In the genomic region with DNA sequence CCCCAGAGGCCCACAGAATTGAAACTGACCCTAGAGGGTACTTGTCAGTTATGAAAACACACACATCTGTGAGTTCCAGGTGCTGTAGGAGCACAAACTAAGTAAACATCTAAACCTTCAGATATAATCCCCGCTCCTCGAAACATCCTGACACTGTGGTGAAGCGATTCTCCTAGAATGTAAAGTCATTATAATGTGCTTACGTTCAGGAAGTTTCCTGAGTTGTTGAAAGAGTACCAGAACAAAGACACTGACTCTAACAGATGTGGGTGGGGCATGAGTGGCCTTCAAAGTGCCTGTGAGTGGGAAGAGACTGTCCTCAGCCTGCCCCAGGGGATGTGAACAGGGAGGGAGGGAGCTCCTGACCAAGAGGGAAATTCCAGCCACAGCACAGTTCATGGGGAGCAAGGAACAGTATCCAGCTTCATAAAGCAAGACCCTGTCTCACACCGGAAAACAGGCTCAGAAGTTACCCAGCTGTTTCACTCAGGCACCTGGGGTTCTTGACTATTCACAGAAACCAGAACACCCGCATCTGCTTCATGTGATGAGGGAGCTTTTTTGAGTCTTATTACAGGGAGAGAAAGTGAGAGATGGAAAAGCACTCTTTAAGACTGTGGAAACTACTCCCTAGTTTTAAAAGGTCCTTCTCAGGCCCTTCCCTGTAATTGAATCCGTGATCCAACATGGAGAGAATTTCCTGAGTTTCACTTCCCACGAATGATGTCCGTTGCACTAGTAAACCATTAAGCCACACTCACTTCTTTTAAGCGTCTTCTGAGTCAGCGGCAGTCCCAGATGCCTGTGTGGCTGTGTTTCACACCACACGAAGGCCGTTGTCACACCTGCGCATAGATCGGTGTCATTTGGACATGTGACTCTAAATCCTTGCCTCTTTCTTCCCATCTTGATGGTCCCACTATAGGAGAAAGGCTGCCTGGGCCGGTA, we compare ENCODE assay signal across 8 cellular contexts.
DNase-seq lines count a peak whose midpoint lies in the region; ATAC-seq and TF ChIP-seq lines count a peak whose summit lies in the region.

No MANE protein-coding gene starts in this region.

- peaks cover 43% of the 10 kb centered on the region for H3F3A ChIP-seq in MM.1S (ENCODE audit: insufficient read depth, low read length)

- H3K27me3 ChIP-seq in MM.1S (replicated peaks; ENCODE audit: insufficient read depth, low read length) (no peaks in the 10 kb centered on the region), WERI-Rb-1 (ENCODE audit: insufficient read depth, low read depth, severe bottlenecking) (no peaks in the 10 kb centered on the region)

- H3K4me1 ChIP-seq in MM.1S (ENCODE audit: low read length), result peaks cover 72% of the 10 kb centered on the region

- peak; percentile 75 for ATAC-seq in GM21786 (IDR thresholded peaks at IDR 0.05; ENCODE audit: unreplicated experiment)

- no peak overlapping the region for H2AFZ ChIP-seq in MM.1S (ENCODE audit: low read length)

- H3K27ac ChIP-seq in MM.1S (ENCODE audit: low read length) (peak overlapping the region; percentile 91), WERI-Rb-1 (no peak overlapping the region)

- no peaks in the 10 kb centered on the region for H3K9me2 ChIP-seq in MM.1S (replicated peaks; ENCODE audit: insufficient read depth, low read length)

- H3K4me3 ChIP-seq in MM.1S (ENCODE audit: low read length) (peak overlapping the region; percentile 26), choroid plexus epithelial cell (ENCODE audit: low read depth, low read length) (peak overlapping the region; percentile 3), WERI-Rb-1 (ENCODE audit: low read depth, low read length) (no peak overlapping the region)

- peak overlapping the region; percentile 80 for H3K4me2 ChIP-seq in MM.1S (ENCODE audit: low read depth, low read length)

- peaks cover 82% of the 10 kb centered on the region for H3K79me2 ChIP-seq in MM.1S (ENCODE audit: low read length)

- peak; percentile 73 for DNase-seq in GM13977 (ENCODE audit: low spot score)
- DNase-seq in MM.1S, result peak; percentile 87
- DNase-seq in choroid plexus epithelial cell (ENCODE audit: low read depth), result peak; percentile 87
- DNase-seq in lung microvascular endothelial cell (ENCODE audit: low read depth in 2 of 2), result peak; percentile 77 to 99
- DNase-seq in WERI-Rb-1, result no peak
- no peak for DNase-seq in C1 segment of cervical spinal cord (lab: John Stamatoyannopoulos, UW)
- DNase-seq in NCI-H1048 (lab: John Stamatoyannopoulos, UW), result no peak

- TF ChIP-seq CTCF in GM13977 (IDR thresholded peaks at IDR 0.05; ENCODE audit: extremely low read depth, insufficient read depth, missing control alignments) (no peak), MM.1S (IDR thresholded peaks at IDR 0.05; ENCODE audit: low read length) (no peak), choroid plexus epithelial cell (conservative IDR thresholded peaks at IDR 0.05; ENCODE audit: low read depth, low read length) (no peak), WERI-Rb-1 (IDR thresholded peaks at IDR 0.05; ENCODE audit: low read depth, low read length) (no peak)

- H3K36me3 ChIP-seq in MM.1S (replicated peaks; ENCODE audit: insufficient read depth, low read length) (peaks cover 36% of the 10 kb centered on the region), WERI-Rb-1 (peaks cover 90% of the 10 kb centered on the region)

- no peaks in the 10 kb centered on the region for H4K20me1 ChIP-seq in MM.1S (ENCODE audit: insufficient read depth, low read length)

- peak overlapping the region; percentile 45 for H3K9ac ChIP-seq in MM.1S (ENCODE audit: low read length)

- H3K9me3 ChIP-seq in MM.1S (replicated peaks; ENCODE audit: insufficient read depth, low read length), result no peaks in the 10 kb centered on the region
- H3K9me3 ChIP-seq in WERI-Rb-1 (ENCODE audit: severe bottlenecking), result no peaks in the 10 kb centered on the region

- in situ Hi-C loops in GM13977 (cut with MboI; ENCODE audit: low pct_unique_long_range_greater_than_20kb, low sequenced_read_pairs, unreplicated experiment), result no loop called here

Comparison
In these comparisons a context has a peak if more than half of its experiments do, and no peak if none do; other contexts are left out.
1. DNase-seq: peak in GM13977 (single experiment), MM.1S (single experiment), choroid plexus epithelial cell (single experiment) and lung microvascular endothelial cell (2 of 2); none in WERI-Rb-1 (single experiment), C1 segment of cervical spinal cord (0 of 14) and NCI-H1048 (single experiment).